1 cellular context compared by ENCODE assay signal in genomic region chrX:135973025-135973547, GRCh38.
TF ChIP-seq lines count a peak whose summit lies in the region.

No MANE protein-coding gene starts in this region.

TF ChIP-seq in GM23338, 12 proteins besides CTCF, POLR2A, EP300 and RAD21 (continued from another document):
- no peak for TF ChIP-seq ZNF462 (CRISPR knock-in tag; IDR thresholded peaks at IDR 0.05)
